ENCODE assay signal across 1 cellular context in the genomic region with DNA sequence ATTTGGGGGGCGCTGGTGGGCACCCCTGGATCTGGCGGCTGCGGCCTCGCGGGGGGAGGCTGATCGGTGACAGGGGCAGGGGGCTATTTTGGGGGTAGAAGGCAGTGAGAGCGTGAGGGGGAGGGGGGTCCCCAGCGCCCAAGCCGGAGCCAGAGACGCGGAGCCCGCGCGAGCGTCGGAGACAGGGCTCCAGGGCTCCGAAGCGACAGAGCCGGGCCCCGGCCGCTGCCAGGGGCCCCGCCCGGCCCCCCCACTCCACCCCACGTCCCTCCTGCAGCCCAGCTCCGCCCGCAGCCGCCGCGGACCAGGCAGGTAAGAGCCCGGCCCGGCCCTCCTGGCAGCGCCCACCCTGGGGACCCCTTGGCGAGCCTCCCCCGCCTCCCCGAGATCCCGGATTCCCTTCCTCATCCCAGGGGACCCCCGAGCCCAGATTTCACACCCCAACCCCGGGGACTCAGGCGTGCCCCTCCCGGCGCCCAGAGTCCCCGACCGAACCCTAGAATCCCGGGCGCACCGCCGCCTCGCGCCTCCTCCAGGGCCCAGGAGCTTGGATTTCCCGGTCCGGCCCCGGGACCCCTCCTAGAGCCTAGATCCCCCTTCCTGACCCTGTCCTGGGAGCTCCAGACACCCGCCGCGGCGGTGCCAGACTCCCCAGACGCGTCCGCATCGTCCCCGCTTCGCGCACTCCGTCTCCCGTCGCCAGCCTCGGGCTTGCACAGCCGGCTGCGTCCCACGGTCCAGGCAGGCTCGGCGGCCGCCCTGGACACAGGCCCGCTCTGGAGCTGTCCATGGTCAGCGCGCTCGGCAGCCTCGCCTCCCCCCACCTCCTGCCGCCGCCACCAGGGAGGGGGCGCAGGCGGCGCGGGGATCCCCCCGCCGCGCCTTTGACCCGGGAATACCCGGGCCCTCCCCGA.
TF ChIP-seq lines count a peak whose summit lies in the region.

A gene (plus strand): TSS at position 134 of the 914 bp plus-strand sequence. CDS start 8,330 bp downstream, outside the sequence.

TF ChIP-seq in HepG2, 621 proteins besides CTCF, POLR2A, EP300 and RAD21 (continued from another document and continues in another):
- TF ChIP-seq, protein P1, sequence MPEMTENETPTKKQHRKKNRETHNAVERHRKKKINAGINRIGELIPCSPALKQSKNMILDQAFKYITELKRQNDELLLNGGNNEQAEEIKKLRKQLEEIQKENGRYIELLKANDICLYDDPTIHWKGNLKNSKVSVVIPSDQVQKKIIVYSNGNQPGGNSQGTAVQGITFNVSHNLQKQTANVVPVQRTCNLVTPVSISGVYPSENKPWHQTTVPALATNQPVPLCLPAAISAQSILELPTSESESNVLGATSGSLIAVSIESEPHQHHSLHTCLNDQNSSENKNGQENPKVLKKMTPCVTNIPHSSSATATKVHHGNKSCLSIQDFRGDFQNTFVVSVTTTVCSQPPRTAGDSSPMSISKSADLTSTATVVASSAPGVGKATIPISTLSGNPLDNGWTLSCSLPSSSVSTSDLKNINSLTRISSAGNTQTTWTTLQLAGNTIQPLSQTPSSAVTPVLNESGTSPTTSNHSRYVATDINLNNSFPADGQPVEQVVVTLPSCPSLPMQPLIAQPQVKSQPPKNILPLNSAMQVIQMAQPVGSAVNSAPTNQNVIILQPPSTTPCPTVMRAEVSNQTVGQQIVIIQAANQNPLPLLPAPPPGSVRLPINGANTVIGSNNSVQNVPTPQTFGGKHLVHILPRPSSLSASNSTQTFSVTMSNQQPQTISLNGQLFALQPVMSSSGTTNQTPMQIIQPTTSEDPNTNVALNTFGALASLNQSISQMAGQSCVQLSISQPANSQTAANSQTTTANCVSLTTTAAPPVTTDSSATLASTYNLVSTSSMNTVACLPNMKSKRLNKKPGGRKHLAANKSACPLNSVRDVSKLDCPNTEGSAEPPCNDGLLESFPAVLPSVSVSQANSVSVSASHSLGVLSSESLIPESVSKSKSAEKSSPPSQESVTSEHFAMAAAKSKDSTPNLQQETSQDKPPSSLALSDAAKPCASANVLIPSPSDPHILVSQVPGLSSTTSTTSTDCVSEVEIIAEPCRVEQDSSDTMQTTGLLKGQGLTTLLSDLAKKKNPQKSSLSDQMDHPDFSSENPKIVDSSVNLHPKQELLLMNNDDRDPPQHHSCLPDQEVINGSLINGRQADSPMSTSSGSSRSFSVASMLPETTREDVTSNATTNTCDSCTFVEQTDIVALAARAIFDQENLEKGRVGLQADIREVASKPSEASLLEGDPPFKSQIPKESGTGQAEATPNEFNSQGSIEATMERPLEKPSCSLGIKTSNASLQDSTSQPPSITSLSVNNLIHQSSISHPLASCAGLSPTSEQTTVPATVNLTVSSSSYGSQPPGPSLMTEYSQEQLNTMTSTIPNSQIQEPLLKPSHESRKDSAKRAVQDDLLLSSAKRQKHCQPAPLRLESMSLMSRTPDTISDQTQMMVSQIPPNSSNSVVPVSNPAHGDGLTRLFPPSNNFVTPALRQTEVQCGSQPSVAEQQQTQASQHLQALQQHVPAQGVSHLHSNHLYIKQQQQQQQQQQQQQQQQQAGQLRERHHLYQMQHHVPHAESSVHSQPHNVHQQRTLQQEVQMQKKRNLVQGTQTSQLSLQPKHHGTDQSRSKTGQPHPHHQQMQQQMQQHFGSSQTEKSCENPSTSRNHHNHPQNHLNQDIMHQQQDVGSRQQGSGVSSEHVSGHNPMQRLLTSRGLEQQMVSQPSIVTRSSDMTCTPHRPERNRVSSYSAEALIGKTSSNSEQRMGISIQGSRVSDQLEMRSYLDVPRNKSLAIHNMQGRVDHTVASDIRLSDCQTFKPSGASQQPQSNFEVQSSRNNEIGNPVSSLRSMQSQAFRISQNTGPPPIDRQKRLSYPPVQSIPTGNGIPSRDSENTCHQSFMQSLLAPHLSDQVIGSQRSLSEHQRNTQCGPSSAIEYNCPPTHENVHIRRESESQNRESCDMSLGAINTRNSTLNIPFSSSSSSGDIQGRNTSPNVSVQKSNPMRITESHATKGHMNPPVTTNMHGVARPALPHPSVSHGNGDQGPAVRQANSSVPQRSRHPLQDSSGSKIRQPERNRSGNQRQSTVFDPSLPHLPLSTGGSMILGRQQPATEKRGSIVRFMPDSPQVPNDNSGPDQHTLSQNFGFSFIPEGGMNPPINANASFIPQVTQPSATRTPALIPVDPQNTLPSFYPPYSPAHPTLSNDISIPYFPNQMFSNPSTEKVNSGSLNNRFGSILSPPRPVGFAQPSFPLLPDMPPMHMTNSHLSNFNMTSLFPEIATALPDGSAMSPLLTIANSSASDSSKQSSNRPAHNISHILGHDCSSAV (CRISPR knock-in tag; IDR thresholded peaks at IDR 0.05; ENCODE audit: borderline replicate concordance), result no peak
- TF ChIP-seq, protein P2, sequence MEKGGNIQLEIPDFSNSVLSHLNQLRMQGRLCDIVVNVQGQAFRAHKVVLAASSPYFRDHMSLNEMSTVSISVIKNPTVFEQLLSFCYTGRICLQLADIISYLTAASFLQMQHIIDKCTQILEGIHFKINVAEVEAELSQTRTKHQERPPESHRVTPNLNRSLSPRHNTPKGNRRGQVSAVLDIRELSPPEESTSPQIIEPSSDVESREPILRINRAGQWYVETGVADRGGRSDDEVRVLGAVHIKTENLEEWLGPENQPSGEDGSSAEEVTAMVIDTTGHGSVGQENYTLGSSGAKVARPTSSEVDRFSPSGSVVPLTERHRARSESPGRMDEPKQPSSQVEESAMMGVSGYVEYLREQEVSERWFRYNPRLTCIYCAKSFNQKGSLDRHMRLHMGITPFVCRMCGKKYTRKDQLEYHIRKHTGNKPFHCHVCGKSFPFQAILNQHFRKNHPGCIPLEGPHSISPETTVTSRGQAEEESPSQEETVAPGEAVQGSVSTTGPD (CRISPR knock-in tag; IDR thresholded peaks at IDR 0.05), result no peak
- TF ChIP-seq, protein P3, sequence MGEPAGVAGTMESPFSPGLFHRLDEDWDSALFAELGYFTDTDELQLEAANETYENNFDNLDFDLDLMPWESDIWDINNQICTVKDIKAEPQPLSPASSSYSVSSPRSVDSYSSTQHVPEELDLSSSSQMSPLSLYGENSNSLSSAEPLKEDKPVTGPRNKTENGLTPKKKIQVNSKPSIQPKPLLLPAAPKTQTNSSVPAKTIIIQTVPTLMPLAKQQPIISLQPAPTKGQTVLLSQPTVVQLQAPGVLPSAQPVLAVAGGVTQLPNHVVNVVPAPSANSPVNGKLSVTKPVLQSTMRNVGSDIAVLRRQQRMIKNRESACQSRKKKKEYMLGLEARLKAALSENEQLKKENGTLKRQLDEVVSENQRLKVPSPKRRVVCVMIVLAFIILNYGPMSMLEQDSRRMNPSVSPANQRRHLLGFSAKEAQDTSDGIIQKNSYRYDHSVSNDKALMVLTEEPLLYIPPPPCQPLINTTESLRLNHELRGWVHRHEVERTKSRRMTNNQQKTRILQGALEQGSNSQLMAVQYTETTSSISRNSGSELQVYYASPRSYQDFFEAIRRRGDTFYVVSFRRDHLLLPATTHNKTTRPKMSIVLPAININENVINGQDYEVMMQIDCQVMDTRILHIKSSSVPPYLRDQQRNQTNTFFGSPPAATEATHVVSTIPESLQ (CRISPR knock-in tag; conservative IDR thresholded peaks at IDR 0.05), result 0 out of 2 replicates have a peak, but pooled peaks have one; percentile 74
- no peak for TF ChIP-seq FOXM1 (CRISPR knock-in tag; IDR thresholded peaks at IDR 0.05)
- peak; percentile 93 for TF ChIP-seq SAP130 (CRISPR knock-in tag; IDR thresholded peaks at IDR 0.05; ENCODE audit: low read depth)
- TF ChIP-seq, protein P4, sequence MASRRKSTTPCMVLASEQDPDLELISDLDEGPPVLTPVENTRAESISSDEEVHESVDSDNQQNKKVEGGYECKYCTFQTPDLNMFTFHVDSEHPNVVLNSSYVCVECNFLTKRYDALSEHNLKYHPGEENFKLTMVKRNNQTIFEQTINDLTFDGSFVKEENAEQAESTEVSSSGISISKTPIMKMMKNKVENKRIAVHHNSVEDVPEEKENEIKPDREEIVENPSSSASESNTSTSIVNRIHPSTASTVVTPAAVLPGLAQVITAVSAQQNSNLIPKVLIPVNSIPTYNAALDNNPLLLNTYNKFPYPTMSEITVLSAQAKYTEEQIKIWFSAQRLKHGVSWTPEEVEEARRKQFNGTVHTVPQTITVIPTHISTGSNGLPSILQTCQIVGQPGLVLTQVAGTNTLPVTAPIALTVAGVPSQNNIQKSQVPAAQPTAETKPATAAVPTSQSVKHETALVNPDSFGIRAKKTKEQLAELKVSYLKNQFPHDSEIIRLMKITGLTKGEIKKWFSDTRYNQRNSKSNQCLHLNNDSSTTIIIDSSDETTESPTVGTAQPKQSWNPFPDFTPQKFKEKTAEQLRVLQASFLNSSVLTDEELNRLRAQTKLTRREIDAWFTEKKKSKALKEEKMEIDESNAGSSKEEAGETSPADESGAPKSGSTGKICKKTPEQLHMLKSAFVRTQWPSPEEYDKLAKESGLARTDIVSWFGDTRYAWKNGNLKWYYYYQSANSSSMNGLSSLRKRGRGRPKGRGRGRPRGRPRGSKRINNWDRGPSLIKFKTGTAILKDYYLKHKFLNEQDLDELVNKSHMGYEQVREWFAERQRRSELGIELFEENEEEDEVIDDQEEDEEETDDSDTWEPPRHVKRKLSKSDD (CRISPR knock-in tag; IDR thresholded peaks at IDR 0.05; ENCODE audit: low read depth), result no peak
- TF ChIP-seq RAD51 (IDR thresholded peaks at IDR 0.05; ENCODE audit: borderline replicate concordance), result no peak
- TF ChIP-seq REL (CRISPR knock-in tag; conservative IDR thresholded peaks at IDR 0.05), result 0 out of 2 replicates have a peak, but pooled peaks have one; percentile 53
- TF ChIP-seq, protein P5, sequence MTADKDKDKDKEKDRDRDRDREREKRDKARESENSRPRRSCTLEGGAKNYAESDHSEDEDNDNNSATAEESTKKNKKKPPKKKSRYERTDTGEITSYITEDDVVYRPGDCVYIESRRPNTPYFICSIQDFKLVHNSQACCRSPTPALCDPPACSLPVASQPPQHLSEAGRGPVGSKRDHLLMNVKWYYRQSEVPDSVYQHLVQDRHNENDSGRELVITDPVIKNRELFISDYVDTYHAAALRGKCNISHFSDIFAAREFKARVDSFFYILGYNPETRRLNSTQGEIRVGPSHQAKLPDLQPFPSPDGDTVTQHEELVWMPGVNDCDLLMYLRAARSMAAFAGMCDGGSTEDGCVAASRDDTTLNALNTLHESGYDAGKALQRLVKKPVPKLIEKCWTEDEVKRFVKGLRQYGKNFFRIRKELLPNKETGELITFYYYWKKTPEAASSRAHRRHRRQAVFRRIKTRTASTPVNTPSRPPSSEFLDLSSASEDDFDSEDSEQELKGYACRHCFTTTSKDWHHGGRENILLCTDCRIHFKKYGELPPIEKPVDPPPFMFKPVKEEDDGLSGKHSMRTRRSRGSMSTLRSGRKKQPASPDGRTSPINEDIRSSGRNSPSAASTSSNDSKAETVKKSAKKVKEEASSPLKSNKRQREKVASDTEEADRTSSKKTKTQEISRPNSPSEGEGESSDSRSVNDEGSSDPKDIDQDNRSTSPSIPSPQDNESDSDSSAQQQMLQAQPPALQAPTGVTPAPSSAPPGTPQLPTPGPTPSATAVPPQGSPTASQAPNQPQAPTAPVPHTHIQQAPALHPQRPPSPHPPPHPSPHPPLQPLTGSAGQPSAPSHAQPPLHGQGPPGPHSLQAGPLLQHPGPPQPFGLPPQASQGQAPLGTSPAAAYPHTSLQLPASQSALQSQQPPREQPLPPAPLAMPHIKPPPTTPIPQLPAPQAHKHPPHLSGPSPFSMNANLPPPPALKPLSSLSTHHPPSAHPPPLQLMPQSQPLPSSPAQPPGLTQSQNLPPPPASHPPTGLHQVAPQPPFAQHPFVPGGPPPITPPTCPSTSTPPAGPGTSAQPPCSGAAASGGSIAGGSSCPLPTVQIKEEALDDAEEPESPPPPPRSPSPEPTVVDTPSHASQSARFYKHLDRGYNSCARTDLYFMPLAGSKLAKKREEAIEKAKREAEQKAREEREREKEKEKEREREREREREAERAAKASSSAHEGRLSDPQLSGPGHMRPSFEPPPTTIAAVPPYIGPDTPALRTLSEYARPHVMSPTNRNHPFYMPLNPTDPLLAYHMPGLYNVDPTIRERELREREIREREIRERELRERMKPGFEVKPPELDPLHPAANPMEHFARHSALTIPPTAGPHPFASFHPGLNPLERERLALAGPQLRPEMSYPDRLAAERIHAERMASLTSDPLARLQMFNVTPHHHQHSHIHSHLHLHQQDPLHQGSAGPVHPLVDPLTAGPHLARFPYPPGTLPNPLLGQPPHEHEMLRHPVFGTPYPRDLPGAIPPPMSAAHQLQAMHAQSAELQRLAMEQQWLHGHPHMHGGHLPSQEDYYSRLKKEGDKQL (CRISPR knock-in tag; IDR thresholded peaks at IDR 0.05; ENCODE audit: low read depth), result no peak
- TF ChIP-seq JUN (CRISPR knock-in tag; IDR thresholded peaks at IDR 0.05), result peak; percentile 24; the same call in 1 of the 2 replicates
- TF ChIP-seq MIER3 (CRISPR knock-in tag; IDR thresholded peaks at IDR 0.05; ENCODE audit: borderline replicate concordance), result peak; percentile 43; the same call in 1 of the 2 replicates
- TF ChIP-seq GATAD2A (CRISPR knock-in tag; IDR thresholded peaks at IDR 0.05), result no peak
- TF ChIP-seq, protein P6, sequence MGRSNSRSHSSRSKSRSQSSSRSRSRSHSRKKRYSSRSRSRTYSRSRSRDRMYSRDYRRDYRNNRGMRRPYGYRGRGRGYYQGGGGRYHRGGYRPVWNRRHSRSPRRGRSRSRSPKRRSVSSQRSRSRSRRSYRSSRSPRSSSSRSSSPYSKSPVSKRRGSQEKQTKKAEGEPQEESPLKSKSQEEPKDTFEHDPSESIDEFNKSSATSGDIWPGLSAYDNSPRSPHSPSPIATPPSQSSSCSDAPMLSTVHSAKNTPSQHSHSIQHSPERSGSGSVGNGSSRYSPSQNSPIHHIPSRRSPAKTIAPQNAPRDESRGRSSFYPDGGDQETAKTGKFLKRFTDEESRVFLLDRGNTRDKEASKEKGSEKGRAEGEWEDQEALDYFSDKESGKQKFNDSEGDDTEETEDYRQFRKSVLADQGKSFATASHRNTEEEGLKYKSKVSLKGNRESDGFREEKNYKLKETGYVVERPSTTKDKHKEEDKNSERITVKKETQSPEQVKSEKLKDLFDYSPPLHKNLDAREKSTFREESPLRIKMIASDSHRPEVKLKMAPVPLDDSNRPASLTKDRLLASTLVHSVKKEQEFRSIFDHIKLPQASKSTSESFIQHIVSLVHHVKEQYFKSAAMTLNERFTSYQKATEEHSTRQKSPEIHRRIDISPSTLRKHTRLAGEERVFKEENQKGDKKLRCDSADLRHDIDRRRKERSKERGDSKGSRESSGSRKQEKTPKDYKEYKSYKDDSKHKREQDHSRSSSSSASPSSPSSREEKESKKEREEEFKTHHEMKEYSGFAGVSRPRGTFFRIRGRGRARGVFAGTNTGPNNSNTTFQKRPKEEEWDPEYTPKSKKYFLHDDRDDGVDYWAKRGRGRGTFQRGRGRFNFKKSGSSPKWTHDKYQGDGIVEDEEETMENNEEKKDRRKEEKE (IDR thresholded peaks at IDR 0.05), result no peak
- peak; percentile 94; the same call in 1 of the 2 replicates for TF ChIP-seq TSC22D2 (CRISPR knock-in tag; IDR thresholded peaks at IDR 0.05; ENCODE audit: borderline replicate concordance)
- TF ChIP-seq, protein P7, sequence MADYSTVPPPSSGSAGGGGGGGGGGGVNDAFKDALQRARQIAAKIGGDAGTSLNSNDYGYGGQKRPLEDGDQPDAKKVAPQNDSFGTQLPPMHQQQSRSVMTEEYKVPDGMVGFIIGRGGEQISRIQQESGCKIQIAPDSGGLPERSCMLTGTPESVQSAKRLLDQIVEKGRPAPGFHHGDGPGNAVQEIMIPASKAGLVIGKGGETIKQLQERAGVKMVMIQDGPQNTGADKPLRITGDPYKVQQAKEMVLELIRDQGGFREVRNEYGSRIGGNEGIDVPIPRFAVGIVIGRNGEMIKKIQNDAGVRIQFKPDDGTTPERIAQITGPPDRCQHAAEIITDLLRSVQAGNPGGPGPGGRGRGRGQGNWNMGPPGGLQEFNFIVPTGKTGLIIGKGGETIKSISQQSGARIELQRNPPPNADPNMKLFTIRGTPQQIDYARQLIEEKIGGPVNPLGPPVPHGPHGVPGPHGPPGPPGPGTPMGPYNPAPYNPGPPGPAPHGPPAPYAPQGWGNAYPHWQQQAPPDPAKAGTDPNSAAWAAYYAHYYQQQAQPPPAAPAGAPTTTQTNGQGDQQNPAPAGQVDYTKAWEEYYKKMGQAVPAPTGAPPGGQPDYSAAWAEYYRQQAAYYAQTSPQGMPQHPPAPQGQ (CRISPR knock-in tag; IDR thresholded peaks at IDR 0.05; ENCODE audit: borderline replicate concordance), result no peak
- no peak for TF ChIP-seq SYNCRIP (IDR thresholded peaks at IDR 0.05; ENCODE audit: insufficient read depth, low read depth, low read length)
